Comparison of ENCODE assay signal across 10 cellular contexts in the genomic region with DNA sequence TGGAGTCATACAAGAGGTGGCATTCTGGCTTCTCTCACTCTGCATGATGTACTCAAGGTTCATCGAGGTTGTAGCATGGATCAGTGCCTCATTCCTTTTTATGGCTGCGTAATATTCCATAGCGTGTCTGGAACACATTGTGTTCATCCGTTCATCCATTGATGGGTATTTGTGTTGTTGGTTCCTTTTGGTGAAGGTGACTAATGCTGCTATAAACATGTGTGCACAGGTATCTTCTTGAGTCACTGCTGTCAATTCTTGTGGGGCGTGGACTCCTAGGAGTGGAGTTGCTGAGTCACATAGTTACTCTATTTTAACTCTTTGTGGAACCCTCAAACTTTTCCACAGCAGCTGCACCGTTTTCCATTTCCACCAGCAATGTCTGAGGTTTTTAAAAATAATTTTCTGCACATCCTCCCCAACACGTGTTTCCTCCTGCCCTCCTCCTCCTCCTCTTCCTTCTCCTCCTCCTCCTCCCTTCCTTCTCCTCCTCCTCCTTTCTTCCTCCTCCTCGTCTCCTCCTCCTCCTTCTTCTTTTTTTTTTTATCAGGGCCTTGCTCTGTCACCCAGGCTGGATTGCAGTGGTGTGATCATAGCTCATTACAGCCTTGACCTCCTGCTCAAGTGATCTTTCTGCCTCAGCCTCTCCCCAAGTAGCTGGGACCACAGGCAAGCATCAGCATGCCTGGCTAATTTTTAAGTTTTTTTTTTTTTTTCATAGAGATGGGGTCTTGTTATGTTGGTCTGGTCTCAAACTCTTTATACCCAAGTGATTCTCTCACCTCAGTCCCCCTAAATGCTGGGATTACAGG. TPM values are rescaled to one million over a fixed set of nuclear protein-coding genes. Genes with fewer than 3 reads are reported as not detected.
DNase-seq lines count a peak whose midpoint lies in the region; ATAC-seq lines count a peak whose summit lies in the region.
"Had no signal": no experiment of that assay in that cellular context is flagged by ENCODE, and none has a peak within 500 bp of the region (broad histone marks: within the 10 kb centered on the region; RNA-seq: fewer than 3 reads in every experiment).

No MANE protein-coding gene starts in this region.

- H3K27ac Mint-ChIP-seq in activated CD8-positive, alpha-beta memory T cell treated with anti-CD3 and anti-CD28 coated beads, Interleukin-2, amount 10 ng/mL, durations not matched to agents 7 days and 5 days, result no peak overlapping the region
- H3K27ac Mint-ChIP-seq in T-helper 2 cell treated with Interferon-gamma antibody and Interleukin-4, amounts not matched to agents 5 μg/mL and 100 μg/mL, for 36 hours, result peak overlapping the region; percentile 55
- H3K27ac Mint-ChIP-seq in stimulated activated naive CD8-positive, alpha-beta T cell treated with anti-CD3 and anti-CD28 coated beads, Interleukin-15, Interleukin-2, amounts not matched to agents 100 ng/mL and 50 ng/mL, for 24 hours, result peak overlapping the region; percentile 80

- H3K4me1 Mint-ChIP-seq in activated CD8-positive, alpha-beta memory T cell treated with anti-CD3 and anti-CD28 coated beads, Interleukin-2, amount 10 ng/mL, durations not matched to agents 7 days and 5 days, result peaks cover 22% of the 10 kb centered on the region
- peaks cover 14% of the 10 kb centered on the region for H3K4me1 Mint-ChIP-seq in T-helper 2 cell treated with Interferon-gamma antibody and Interleukin-4, amounts not matched to agents 5 μg/mL and 100 μg/mL, for 36 hours (ENCODE audit: low read depth)
- peaks cover 28% of the 10 kb centered on the region for H3K4me1 Mint-ChIP-seq in stimulated activated naive CD8-positive, alpha-beta T cell treated with anti-CD3 and anti-CD28 coated beads, Interleukin-15, Interleukin-2, amounts not matched to agents 100 ng/mL and 50 ng/mL, for 24 hours (ENCODE audit: low read depth)
- H3K4me1 Mint-ChIP-seq: central memory CD8-positive, alpha-beta T cell had no signal

- CTCF ChIA-PET in activated CD8-positive, alpha-beta memory T cell treated with anti-CD3 and anti-CD28 coated beads, Interleukin-2, amount 10 ng/mL, durations not matched to agents 7 days and 5 days (lab: Charles Lee), result interaction anchor here (0.7 to 1.1 kb wide), 3 partner anchors 9 to 695 kb away, joined by 3 read pairs; no protein-coding TSS in a partner anchor

- peak; percentile 75 for DNase-seq in activated CD8-positive, alpha-beta memory T cell treated with anti-CD3 and anti-CD28 coated beads, Interleukin-2, amount 10 ng/mL, durations not matched to agents 7 days and 5 days
- no peak for DNase-seq in activated CD8-positive, alpha-beta memory T cell treated with anti-CD3 and anti-CD28 coated beads, Interleukin-2, amount 50 U/mL, for 48 hours
- DNase-seq in T-helper 2 cell treated with Interferon-gamma antibody and Interleukin-4, amounts not matched to agents 5 μg/mL and 100 μg/mL, for 36 hours (ENCODE audit: low spot score), result peak; percentile 52
- DNase-seq in islet precursor cell, result no peak

- H3K27me3 ChIP-seq in esophagus (ENCODE audit: control insufficient read depth in 1 of 2, insufficient read depth in 2 of 2, low read length in 2 of 2), result peaks cover 0 to 8% of the 10 kb centered on the region in 2 donors

- H3K4me1 ChIP-seq in esophagus (ENCODE audit: control insufficient read depth in 2 of 2, insufficient read depth in 2 of 2, low read length in 1 of 2), result peaks cover 2 to 3% of the 10 kb centered on the region in 2 donors

- no peaks in the 10 kb centered on the region for H3K36me3 ChIP-seq in esophagus (ENCODE audit: control insufficient read depth in 2 of 2, insufficient read depth in 2 of 2, low read length in 1 of 2)

- H3K9me3 Mint-ChIP-seq in activated CD8-positive, alpha-beta memory T cell treated with anti-CD3 and anti-CD28 coated beads, Interleukin-2, amount 10 ng/mL, durations not matched to agents 7 days and 5 days (ENCODE audit: low read depth), result no peaks in the 10 kb centered on the region
- H3K9me3 Mint-ChIP-seq in T-helper 2 cell treated with Interferon-gamma antibody and Interleukin-4, amounts not matched to agents 5 μg/mL and 100 μg/mL, for 36 hours, result no peaks in the 10 kb centered on the region
- no peaks in the 10 kb centered on the region for H3K9me3 Mint-ChIP-seq in stimulated activated naive CD8-positive, alpha-beta T cell treated with anti-CD3 and anti-CD28 coated beads, Interleukin-15, Interleukin-2, amounts not matched to agents 100 ng/mL and 50 ng/mL, for 24 hours
- H3K9me3 Mint-ChIP-seq: central memory CD8-positive, alpha-beta T cell had no signal

- H3K9me3 ChIP-seq in esophagus (ENCODE audit: control insufficient read depth in 2 of 2, insufficient read depth in 1 of 2, low read depth in 1 of 2, low read length in 1 of 2), result peaks cover 0 to 3% of the 10 kb centered on the region in 2 donors

- no peak overlapping the region for H3K4me3 ChIP-seq in esophagus (ENCODE audit: low read depth in 1 of 2, low read length in 2 of 2)

- peak; percentile 80 for ATAC-seq in activated CD8-positive, alpha-beta memory T cell treated with anti-CD3 and anti-CD28 coated beads, Interleukin-2, amount 10 ng/mL, durations not matched to agents 7 days and 5 days
- no peak for ATAC-seq in GM21447 (IDR thresholded peaks at IDR 0.05; ENCODE audit: unreplicated experiment)
- no peak for ATAC-seq in GM18907 (IDR thresholded peaks at IDR 0.05; ENCODE audit: unreplicated experiment)

- no peaks in the 10 kb centered on the region for H3K36me3 Mint-ChIP-seq in activated CD8-positive, alpha-beta memory T cell treated with anti-CD3 and anti-CD28 coated beads, Interleukin-2, amount 10 ng/mL, durations not matched to agents 7 days and 5 days
- H3K36me3 Mint-ChIP-seq in T-helper 2 cell treated with Interferon-gamma antibody and Interleukin-4, amounts not matched to agents 5 μg/mL and 100 μg/mL, for 36 hours (ENCODE audit: low read depth), result no peaks in the 10 kb centered on the region
- H3K36me3 Mint-ChIP-seq in stimulated activated naive CD8-positive, alpha-beta T cell treated with anti-CD3 and anti-CD28 coated beads, Interleukin-15, Interleukin-2, amounts not matched to agents 100 ng/mL and 50 ng/mL, for 24 hours (ENCODE audit: low read depth), result no peaks in the 10 kb centered on the region

- 31 to 52% methylated on average over 8 of the region's 8 CpGs for WGBS in esophagus, 2 donors

- H3K27me3 Mint-ChIP-seq in activated CD8-positive, alpha-beta memory T cell treated with anti-CD3 and anti-CD28 coated beads, Interleukin-2, amount 10 ng/mL, durations not matched to agents 7 days and 5 days, result peaks cover 33% of the 10 kb centered on the region
- H3K27me3 Mint-ChIP-seq in T-helper 2 cell treated with Interferon-gamma antibody and Interleukin-4, amounts not matched to agents 5 μg/mL and 100 μg/mL, for 36 hours (ENCODE audit: low read depth), result peaks cover 27% of the 10 kb centered on the region
- peaks cover 34% of the 10 kb centered on the region for H3K27me3 Mint-ChIP-seq in stimulated activated naive CD8-positive, alpha-beta T cell treated with anti-CD3 and anti-CD28 coated beads, Interleukin-15, Interleukin-2, amounts not matched to agents 100 ng/mL and 50 ng/mL, for 24 hours

- H3K4me3 Mint-ChIP-seq in activated CD8-positive, alpha-beta memory T cell treated with anti-CD3 and anti-CD28 coated beads, Interleukin-2, amount 10 ng/mL, durations not matched to agents 7 days and 5 days, result no peak overlapping the region
- H3K4me3 Mint-ChIP-seq in T-helper 2 cell treated with Interferon-gamma antibody and Interleukin-4, amounts not matched to agents 5 μg/mL and 100 μg/mL, for 36 hours, result peak overlapping the region; percentile 2
- no peak overlapping the region for H3K4me3 Mint-ChIP-seq in stimulated activated naive CD8-positive, alpha-beta T cell treated with anti-CD3 and anti-CD28 coated beads, Interleukin-15, Interleukin-2, amounts not matched to agents 100 ng/mL and 50 ng/mL, for 24 hours
- H3K4me3 Mint-ChIP-seq: central memory CD8-positive, alpha-beta T cell had no signal

- peak overlapping the region; percentile 78 to 87 for H3K27ac ChIP-seq in esophagus (ENCODE audit: low read depth in 2 of 2, low read length in 1 of 2)

RNA-seq across cellular contexts. Expression of a gene that starts 2.0 kb away (rescaled TPM):
- not detected for total RNA-seq in activated CD8-positive, alpha-beta memory T cell treated with anti-CD3 and anti-CD28 coated beads, Interleukin-2, amount 10 ng/mL, durations not matched to agents 7 days and 5 days
- under 1 TPM; 0.13 to 0.20 TPM for polyA plus RNA-seq in esophagus

RNA-seq across cellular contexts. Expression of a gene that starts 10.3 kb away (rescaled TPM):
- not detected for total RNA-seq in activated CD8-positive, alpha-beta memory T cell treated with anti-CD3 and anti-CD28 coated beads, Interleukin-2, amount 10 ng/mL, durations not matched to agents 7 days and 5 days
- not detected for polyA plus RNA-seq in esophagus
- total RNA-seq: SK-MEL-5 had no signal

RNA-seq across cellular contexts. Expression of a gene that starts 19.9 kb away (rescaled TPM):
- total RNA-seq in activated CD8-positive, alpha-beta memory T cell treated with anti-CD3 and anti-CD28 coated beads, Interleukin-2, amount 10 ng/mL, durations not matched to agents 7 days and 5 days, result 1 to 10 TPM; 1.5 to 2.1 TPM
- 1 to 10 TPM; 5.4 to 8.7 TPM for polyA plus RNA-seq in esophagus

RNA-seq across cellular contexts. Expression of a gene that starts 30.6 kb away (rescaled TPM):
- 10 to 100 TPM; 40.4 to 51.1 TPM for total RNA-seq in activated CD8-positive, alpha-beta memory T cell treated with anti-CD3 and anti-CD28 coated beads, Interleukin-2, amount 10 ng/mL, durations not matched to agents 7 days and 5 days
- polyA plus RNA-seq in esophagus, result 10 to 100 TPM; 64.2 to 66.8 TPM

RNA-seq across cellular contexts. Expression of a gene that starts 45.0 kb away (rescaled TPM):
- total RNA-seq in activated CD8-positive, alpha-beta memory T cell treated with anti-CD3 and anti-CD28 coated beads, Interleukin-2, amount 10 ng/mL, durations not matched to agents 7 days and 5 days, result 100 to 1,000 TPM; 298 to 361 TPM
- polyA plus RNA-seq in esophagus, result 10 to 100 TPM in 1 of 2 donors, 1 to 10 TPM in 1; 8.5 to 17.6 TPM

Comparison
In these comparisons a context has a peak if more than half of its experiments do, and no peak if none do; other contexts are left out.
1. DNase-seq: peak in activated CD8-positive, alpha-beta memory T cell treated with anti-CD3 and anti-CD28 coated beads, Interleukin-2, amount 10 ng/mL, durations not matched to agents 7 days and 5 days (single experiment) and T-helper 2 cell treated with Interferon-gamma antibody and Interleukin-4, amounts not matched to agents 5 μg/mL and 100 μg/mL, for 36 hours (single experiment); none in activated CD8-positive, alpha-beta memory T cell treated with anti-CD3 and anti-CD28 coated beads, Interleukin-2, amount 50 U/mL, for 48 hours (single experiment) and islet precursor cell (single experiment).